Comparison of ENCODE assay signal across 8 cellular contexts in genomic region chr7:114916261-114916892, GRCh38. TPM values are rescaled to one million over a fixed set of nuclear protein-coding genes. Genes with fewer than 3 reads are reported as not detected.
DNase-seq lines count a peak whose midpoint lies in the region; ATAC-seq and TF ChIP-seq lines count a peak whose summit lies in the region.

No MANE protein-coding gene starts in this region.

- H3K4me3 ChIP-seq in foreskin fibroblast (ENCODE audit: low read depth in 1 of 2, low read length in 2 of 2) (no peak overlapping the region), HAP-1 (no peak overlapping the region)

- H3K27me3 Mint-ChIP-seq in natural killer cell treated with Interleukin-12 subunit alpha and Interleukin-12 subunit beta and Interleukin-15 and Interleukin-18, amount 100 ng/mL, for 72 hours, result no peaks in the 10 kb centered on the region

- H3K27me3 ChIP-seq in HAP-1 (ENCODE audit: low read depth), result no peaks in the 10 kb centered on the region

- H3K9me3 ChIP-seq in HAP-1, result no peaks in the 10 kb centered on the region

- H3K4me1 Mint-ChIP-seq in natural killer cell treated with Interleukin-12 subunit alpha and Interleukin-12 subunit beta and Interleukin-15 and Interleukin-18, amount 100 ng/mL, for 72 hours (ENCODE audit: low read depth in 2 of 2), result peaks cover 50 to 59% of the 10 kb centered on the region in 2 donors

- peak overlapping the region; percentile 96 to 100 for H3K27ac Mint-ChIP-seq in natural killer cell treated with Interleukin-12 subunit alpha and Interleukin-12 subunit beta and Interleukin-15 and Interleukin-18, amount 100 ng/mL, for 72 hours

- H3K9me3 Mint-ChIP-seq in natural killer cell treated with Interleukin-12 subunit alpha and Interleukin-12 subunit beta and Interleukin-15 and Interleukin-18, amount 100 ng/mL, for 72 hours, result peaks cover 7% of the 10 kb centered on the region

- no peak for TF ChIP-seq CTCF in foreskin fibroblast (IDR thresholded peaks at IDR 0.05; ENCODE audit: low read depth, low read length)

- in situ Hi-C loops in HAP-1 (cut with MboI; ENCODE audit: low sequenced_read_pairs), result no loop called here

- no peaks in the 10 kb centered on the region for H3K36me3 Mint-ChIP-seq in natural killer cell treated with Interleukin-12 subunit alpha and Interleukin-12 subunit beta and Interleukin-15 and Interleukin-18, amount 100 ng/mL, for 72 hours

- peak; percentile 91 for ATAC-seq in GM21619 (IDR thresholded peaks at IDR 0.05; ENCODE audit: unreplicated experiment)
- peak; percentile 94 for ATAC-seq in HG03565 (IDR thresholded peaks at IDR 0.05; ENCODE audit: unreplicated experiment)
- peak; percentile 94 to 95 for ATAC-seq in natural killer cell treated with Interleukin-12 subunit alpha and Interleukin-12 subunit beta and Interleukin-15 and Interleukin-18, amount 100 ng/mL, for 72 hours

- H3K4me1 ChIP-seq in HAP-1, result no peaks in the 10 kb centered on the region

- peak; percentile 40 for TF ChIP-seq POLR2A in GM18526 (IDR thresholded peaks at IDR 0.05; ENCODE audit: extremely low read depth, insufficient read length)

- no peaks in the 10 kb centered on the region for H3K36me3 ChIP-seq in HAP-1 (replicated peaks)

- peak; percentile 78 for DNase-seq in natural killer cell treated with Interleukin-12 subunit alpha and Interleukin-12 subunit beta and Interleukin-15 and Interleukin-18, amount 100 ng/mL, for 72 hours (ENCODE audit: low spot score)
- DNase-seq in foreskin fibroblast (no peak), HAP-1 (ENCODE audit: low spot score in 2 of 2) (no peak), hepatic stellate cell (ENCODE audit: low spot score) (no peak), GF-D8 (lab: John Stamatoyannopoulos, UW) (no peak)

- peak overlapping the region; percentile 75 for H3K4me3 Mint-ChIP-seq in natural killer cell treated with Interleukin-12 subunit alpha and Interleukin-12 subunit beta and Interleukin-15 and Interleukin-18, amount 100 ng/mL, for 72 hours

RNA-seq across cellular contexts. Expression of gene MDFIC, which starts 5.5 kb away (rescaled TPM):
- total RNA-seq in natural killer cell treated with Interleukin-12 subunit alpha and Interleukin-12 subunit beta and Interleukin-15 and Interleukin-18, amount 100 ng/mL, for 72 hours, result 100 to 1,000 TPM in 1 of 2 donors, 10 to 100 TPM in 1; 67.0 to 109 TPM
